In the genomic region with DNA sequence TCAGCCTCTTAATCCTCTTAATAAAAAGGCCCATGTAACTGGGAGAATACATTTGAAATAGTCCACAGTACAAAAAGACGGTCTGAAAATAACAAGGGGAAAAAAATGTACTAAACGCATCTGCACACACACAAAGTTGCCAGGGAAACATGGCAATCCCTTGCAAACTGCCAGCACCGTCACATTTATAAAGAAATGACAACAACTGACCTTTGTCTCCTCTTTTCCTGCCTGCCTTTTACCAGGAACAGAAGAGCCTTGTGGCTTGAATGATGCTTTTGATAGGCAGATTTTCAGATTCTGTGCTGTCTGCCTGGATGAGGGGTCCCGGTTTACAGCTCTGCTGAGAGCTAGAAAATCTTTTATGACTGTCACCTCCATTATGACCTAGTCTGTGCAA, we compare ENCODE assay signal across 18 cellular contexts.
"Had no signal": no experiment of that assay in that cellular context is flagged by ENCODE, and none has a peak within 500 bp of the region (broad histone marks: within the 10 kb centered on the region; RNA-seq: fewer than 3 reads in every experiment).

No MANE protein-coding gene starts in this region.

- H3K4me1 Mint-ChIP-seq: naive B cell had no signal

- H3K27me3 ChIP-seq: sigmoid colon had no signal

- ATAC-seq: activated naive CD4-positive, alpha-beta T cell treated with anti-CD3 and anti-CD28 coated beads, Interleukin-2, amount 50 U/mL, for 72 hours had no signal

- H3K9me3 Mint-ChIP-seq: type B pancreatic cell had no signal

- H3K4me3 Mint-ChIP-seq: dendritic cell treated with granulocyte-macrophage colony-stimulating factor and Interleukin-4, amounts not matched to agents 40 ng/mL and 50 ng/mL, for 4 days; naive B cell; type B pancreatic cell had no signal

- H3K27ac Mint-ChIP-seq: activated naive CD4-positive, alpha-beta T cell treated with anti-CD3 and anti-CD28 coated beads, Interleukin-2, amount 50 U/mL, for 72 hours; dendritic cell treated with granulocyte-macrophage colony-stimulating factor and Interleukin-4, amounts not matched to agents 40 ng/mL and 50 ng/mL, for 4 days; naive B cell; type B pancreatic cell had no signal

- H3K36me3 Mint-ChIP-seq: brain, naive B cell, type B pancreatic cell had no signal

- H3K4me1 ChIP-seq: esophagus muscularis mucosa, sigmoid colon, suprapubic skin had no signal

- DNase-seq: activated CD4-positive, alpha-beta T cell treated with anti-CD3 and anti-CD28 coated beads, Interleukin-2, amount 50 U/mL, for 1 hour; activated CD4-positive, CD25-positive, alpha-beta regulatory T cell; activated effector memory CD4-positive, alpha-beta T cell treated with anti-CD3 and anti-CD28 coated beads, Interleukin-2, amount 50 U/mL, for 16 hours; activated T-cell treated with anti-CD3 and anti-CD28 coated beads, Interleukin-2, amount 50 U/mL, for 1 hour; amniotic stem cell; naive B cell; occipital lobe; sigmoid colon; stimulated activated CD4-positive, alpha-beta T cell treated with anti-CD3 and anti-CD28 coated beads, Interleukin-12 subunit alpha, Interleukin-12 subunit beta, amount 100 ng/mL, for 4 hours; stimulated activated CD4-positive, alpha-beta T cell treated with anti-CD3 and anti-CD28 coated beads, Interleukin-2, amount 100 ng/mL, for 48 hours; stimulated activated naive CD4-positive, alpha-beta T cell treated with Interleukin-2 at 50 U/mL for 16 hours; T-helper 2 cell had no signal

- H3K27ac ChIP-seq: esophagus muscularis mucosa, sigmoid colon, suprapubic skin had no signal

- H3K9me3 ChIP-seq: esophagus muscularis mucosa, suprapubic skin had no signal

- H3K4me3 ChIP-seq: esophagus muscularis mucosa, sigmoid colon, suprapubic skin had no signal

- H3K36me3 ChIP-seq: esophagus muscularis mucosa, sigmoid colon, suprapubic skin had no signal
